ENCODE assay signal across 15 cellular contexts in the genomic region with DNA sequence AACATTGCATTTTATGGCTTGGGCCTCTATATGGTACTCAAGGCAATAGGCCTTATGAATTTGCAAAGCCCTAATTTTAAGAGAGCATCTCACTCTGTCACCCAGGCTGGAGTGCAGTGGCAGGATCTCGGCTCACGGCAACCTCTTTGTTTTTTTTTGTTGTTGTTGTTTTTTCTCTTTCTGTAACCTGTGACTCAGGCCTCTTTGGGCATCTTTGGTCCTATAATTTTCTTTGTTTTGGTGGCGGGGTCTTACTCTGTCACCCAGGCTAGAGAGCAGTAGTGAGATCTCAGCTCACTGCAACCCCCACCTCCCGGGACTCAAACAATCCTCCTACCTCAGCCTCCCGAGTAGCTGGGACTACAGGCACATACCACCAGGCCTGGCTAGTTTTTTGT. TPM values are rescaled to one million over a fixed set of nuclear protein-coding genes. Genes with fewer than 3 reads are reported as not detected.
DNase-seq lines count a peak whose midpoint lies in the region; ATAC-seq and TF ChIP-seq lines count a peak whose summit lies in the region.
"Had no signal": no experiment of that assay in that cellular context is flagged by ENCODE, and none has a peak within 500 bp of the region (broad histone marks: within the 10 kb centered on the region; RNA-seq: fewer than 3 reads in every experiment).

No MANE protein-coding gene starts in this region.

- H3K4me3 ChIP-seq in heart left ventricle (no peak overlapping the region), right atrium auricular region (no peak overlapping the region), SJCRH30 (no peak overlapping the region), mesodermal cell (ENCODE audit: extremely low read depth, insufficient read depth, low read length, poor library complexity, severe bottlenecking) (no peak overlapping the region)
- H3K4me3 ChIP-seq: neural progenitor cell had no signal

- H3K36me3 ChIP-seq in heart left ventricle (no peaks in the 10 kb centered on the region), right atrium auricular region (no peaks in the 10 kb centered on the region), SJCRH30 (no peaks in the 10 kb centered on the region), mesodermal cell (ENCODE audit: control insufficient read depth, insufficient read depth, low read length) (no peaks in the 10 kb centered on the region)
- H3K36me3 ChIP-seq: neural progenitor cell had no signal

- no peak for TF ChIP-seq POLR2A in heart left ventricle (IDR thresholded peaks at IDR 0.05)

- H3K9me3 ChIP-seq in heart left ventricle (peaks cover 0 to 4% (median 0%) of the 10 kb centered on the region in 12 donors), right atrium auricular region (no peaks in the 10 kb centered on the region), SJCRH30 (replicated peaks) (no peaks in the 10 kb centered on the region), mesodermal cell (ENCODE audit: control insufficient read depth, low read length) (no peaks in the 10 kb centered on the region)

- H3K4me1 ChIP-seq in heart left ventricle (peaks cover 0 to 48% (median 21%) of the 10 kb centered on the region in 12 donors), right atrium auricular region (peaks cover 0 to 28% of the 10 kb centered on the region in 2 donors), SJCRH30 (peaks cover 55% of the 10 kb centered on the region), mesodermal cell (ENCODE audit: control insufficient read depth, insufficient read depth, low read length, poor library complexity, severe bottlenecking) (peaks cover 40% of the 10 kb centered on the region)
- H3K4me1 ChIP-seq: neural progenitor cell had no signal

- H3K27ac ChIP-seq in heart left ventricle (peak overlapping the region in 10 of 12 donors; percentile 10 to 85 (median 58)), right atrium auricular region (peak overlapping the region in 1 of 2 donors; percentile 14), SJCRH30 (peak overlapping the region; percentile 72), mesodermal cell (ENCODE audit: low read depth, low read length, severe bottlenecking) (peak overlapping the region; percentile 82), substantia nigra (ENCODE audit: low read depth, low read length, poor library complexity, severe bottlenecking) (peak overlapping the region; percentile 33)
- H3K27ac ChIP-seq: neural progenitor cell had no signal

- 84 to 92% (median 89%) methylated on average over 5 of the region's 5 CpGs for WGBS in heart left ventricle, 4 donors
- 95 to 100% methylated on average over 1 to 3 of the region's 5 CpGs for WGBS in mesodermal cell (ENCODE audit: insufficient coverage in 2 of 2), 2 experiments

- H3K27me3 ChIP-seq in heart left ventricle, result no peaks in the 10 kb centered on the region
- H3K27me3 ChIP-seq in right atrium auricular region, result no peaks in the 10 kb centered on the region
- H3K27me3 ChIP-seq in SJCRH30, result no peaks in the 10 kb centered on the region
- H3K27me3 ChIP-seq: neural progenitor cell had no signal

- TF ChIP-seq CTCF in heart left ventricle (IDR thresholded peaks at IDR 0.05) (no peak), right atrium auricular region (IDR thresholded peaks at IDR 0.05) (no peak)

- DNase-seq in heart left ventricle (no peak), right atrium auricular region (ENCODE audit: low spot score) (no peak), SJCRH30 (no peak), substantia nigra (lab: John Stamatoyannopoulos, UW) (no peak)
- no peak for DNase-seq in stimulated activated CD4-positive, alpha-beta T cell treated with anti-CD3 and anti-CD28 coated beads, Interleukin-2, amount 100 ng/mL, for 48 hours
- DNase-seq: activated CD4-positive, CD25-positive, alpha-beta regulatory T cell; amniotic stem cell; cortex of kidney; left ventricle myocardium superior; T-helper 1 cell had no signal

- ATAC-seq in heart left ventricle, result no peak
- no peak for ATAC-seq in HG02840 (IDR thresholded peaks at IDR 0.05; ENCODE audit: low FRiP score, unreplicated experiment)
- ATAC-seq in GM18858 (IDR thresholded peaks at IDR 0.05; ENCODE audit: unreplicated experiment), result no peak

- intact Hi-C loops in heart left ventricle (cut with DNase I), result loop anchor here in 3 of 10 donors (2.0 to 5.0 kb wide), 2 partner anchors 21 to 43 kb away; partner anchors contain the start of gene SLC12A3 (in 2 of the 3)

RNA-seq across cellular contexts. Expression of gene HERPUD1, which starts 21.8 kb away (rescaled TPM):
- total RNA-seq in heart left ventricle (100 to 1,000 TPM in 8 of 9 donors, 10 to 100 TPM in 1; 86.9 to 197 (median 117) TPM), right atrium auricular region (100 to 1,000 TPM in 1 of 2 donors, 10 to 100 TPM in 1; 76.4 to 140 TPM)
- 100 to 1,000 TPM in 1 of 2 donors, 10 to 100 TPM in 1; 41.4 to 226 TPM for polyA plus RNA-seq in heart left ventricle
- 69.5 and 103 TPM in 2 replicates for total RNA-seq in SJCRH30 (2014; rRNA removed; shearing (Covaris generic))
- polyA plus RNA-seq in mesodermal cell (2013, experiment 1 of 2), result 86.7 TPM
- polyA plus RNA-seq in mesodermal cell (2013, experiment 2 of 2), result 84.5 TPM

RNA-seq across cellular contexts. Expression of gene SLC12A3, which starts 45.1 kb away (rescaled TPM):
- total RNA-seq in heart left ventricle (under 1 TPM in 1 of 9 donors, not detected in 8; 0.08 TPM), right atrium auricular region (not detected)
- not detected for polyA plus RNA-seq in heart left ventricle
- not detected in 2 replicates for total RNA-seq in SJCRH30 (2014; rRNA removed; shearing (Covaris generic))
- polyA plus RNA-seq in mesodermal cell (2013, experiment 1 of 2), result not detected
- not detected for polyA plus RNA-seq in mesodermal cell (2013, experiment 2 of 2)
- total RNA-seq: left ventricle myocardium superior had no signal
- polyA plus RNA-seq: BJ had no signal

RNA-seq across cellular contexts. Expression of gene CETP, which starts 51.6 kb away (rescaled TPM):
- total RNA-seq in heart left ventricle (1 to 10 TPM in 2 of 9 donors, under 1 TPM in 5, not detected in 2; 0.23 to 3.1 (median 0.30) TPM), right atrium auricular region (not detected)
- polyA plus RNA-seq in heart left ventricle, result under 1 TPM in 1 of 2 donors, not detected in 1; 0.32 TPM
- 0.14 TPM in 1 of 2 replicates, not detected in the other for total RNA-seq in SJCRH30 (2014; rRNA removed; shearing (Covaris generic))
- polyA plus RNA-seq in mesodermal cell (2013, experiment 1 of 2), result 0.26 TPM
- polyA plus RNA-seq in mesodermal cell (2013, experiment 2 of 2), result not detected
